ENCODE assay signal across 30 cellular contexts in the genomic region with DNA sequence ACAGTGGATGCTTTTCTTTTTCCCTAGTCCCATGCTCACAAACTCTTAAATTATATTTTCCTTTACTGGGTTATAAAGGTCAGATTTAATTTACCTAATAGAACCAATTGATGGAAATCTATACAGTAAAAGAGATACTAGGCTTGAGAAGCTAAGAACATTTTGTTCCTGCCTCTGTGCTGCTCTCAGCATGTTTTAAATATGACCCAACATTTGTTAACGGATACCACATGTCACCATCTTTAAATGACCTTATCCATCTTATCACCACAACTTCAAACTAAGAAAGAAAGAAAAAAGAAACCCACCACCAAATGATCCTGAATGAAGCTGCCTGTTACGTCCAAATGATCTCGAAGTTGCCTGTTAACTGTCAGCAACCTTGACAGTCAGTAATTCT.
"Had no signal": no experiment of that assay in that cellular context is flagged by ENCODE, and none has a peak within 500 bp of the region (broad histone marks: within the 10 kb centered on the region; RNA-seq: fewer than 3 reads in every experiment).

No MANE protein-coding gene starts in this region.

- ATAC-seq: activated CD4-positive, CD25-positive, alpha-beta regulatory T cell treated with anti-CD3 and anti-CD28 coated beads, Interleukin-2, amount 50 U/mL, for 24 hours; activated CD8-positive, alpha-beta T cell treated with anti-CD3 and anti-CD28 coated beads for 36 hours; activated naive CD8-positive, alpha-beta T cell treated with anti-CD3 and anti-CD28 coated beads, Interleukin-2, amount 50 U/mL, for 24 hours; T-helper 17 cell had no signal

- H3K4me1 Mint-ChIP-seq: activated B cell treated with CpG ODN at 0.5 μM for 24 hours; activated naive CD4-positive, alpha-beta T cell treated with anti-CD3 and anti-CD28 coated beads, Interleukin-2, amount 50 U/mL, for 24 hours; activated naive CD8-positive, alpha-beta T cell treated with anti-CD3 and anti-CD28 coated beads for 36 hours; activated naive CD8-positive, alpha-beta T cell treated with anti-CD3 and anti-CD28 coated beads, Interleukin-2, amount 50 U/mL, for 24 hours; T-helper 17 cell had no signal

- H3K4me3 ChIP-seq: ascending aorta, breast epithelium, cardiac muscle cell, colonic mucosa, esophagus squamous epithelium had no signal

- H3K4me3 Mint-ChIP-seq: activated B cell treated with CpG ODN at 0.5 μM for 24 hours; activated CD8-positive, alpha-beta T cell treated with anti-CD3 and anti-CD28 coated beads for 36 hours; activated naive CD4-positive, alpha-beta T cell treated with anti-CD3 and anti-CD28 coated beads for 36 hours; activated naive CD4-positive, alpha-beta T cell treated with anti-CD3 and anti-CD28 coated beads, Interleukin-2, amount 50 U/mL, for 24 hours; activated naive CD8-positive, alpha-beta T cell treated with anti-CD3 and anti-CD28 coated beads for 36 hours; activated naive CD8-positive, alpha-beta T cell treated with anti-CD3 and anti-CD28 coated beads, Interleukin-2, amount 50 U/mL, for 24 hours; activated T-helper 1 cell treated with anti-CD3 and anti-CD28 coated beads, Interleukin-12 subunit alpha, Interleukin-12 subunit beta, Interleukin-2, Interleukin-4 antibody, amounts not matched to agents 30 ng/mL and 10 ng/mL and 1 ng/mL, durations not matched to agents 14 hours and 24 hours and 36 hours; brain; T-helper 17 cell; T-helper 2 cell treated with Interferon-gamma antibody and Interleukin-4, amounts not matched to agents 5 μg/mL and 100 μg/mL, for 36 hours had no signal

- H3K27me3 Mint-ChIP-seq: activated B cell treated with CpG ODN at 0.5 μM for 24 hours; activated CD8-positive, alpha-beta T cell treated with anti-CD3 and anti-CD28 coated beads for 36 hours; activated naive CD4-positive, alpha-beta T cell treated with anti-CD3 and anti-CD28 coated beads, Interleukin-2, amount 50 U/mL, for 24 hours; activated naive CD8-positive, alpha-beta T cell treated with anti-CD3 and anti-CD28 coated beads for 36 hours; activated naive CD8-positive, alpha-beta T cell treated with anti-CD3 and anti-CD28 coated beads, Interleukin-2, amount 50 U/mL, for 24 hours; T-helper 17 cell had no signal

- H3K27ac Mint-ChIP-seq: activated B cell treated with CpG ODN at 0.5 μM for 24 hours; activated CD8-positive, alpha-beta T cell treated with anti-CD3 and anti-CD28 coated beads for 36 hours; activated naive CD4-positive, alpha-beta T cell treated with anti-CD3 and anti-CD28 coated beads for 36 hours; activated naive CD4-positive, alpha-beta T cell treated with anti-CD3 and anti-CD28 coated beads, Interleukin-2, amount 50 U/mL, for 24 hours; activated naive CD8-positive, alpha-beta T cell treated with anti-CD3 and anti-CD28 coated beads for 36 hours; activated naive CD8-positive, alpha-beta T cell treated with anti-CD3 and anti-CD28 coated beads, Interleukin-2, amount 50 U/mL, for 24 hours; activated T-helper 1 cell treated with anti-CD3 and anti-CD28 coated beads, Interleukin-12 subunit alpha, Interleukin-12 subunit beta, Interleukin-2, Interleukin-4 antibody, amounts not matched to agents 30 ng/mL and 10 ng/mL and 1 ng/mL, durations not matched to agents 14 hours and 24 hours and 36 hours; activated T-helper 2 cell treated with anti-CD3 and anti-CD28 coated beads, Interferon-gamma antibody, Interleukin-2, Interleukin-4, amounts not matched to agents 10 μg/mL and 5 μg/mL and 100 μg/mL, durations not matched to agents 14 hours and 24 hours and 36 hours; brain; T-helper 17 cell; T-helper 2 cell treated with Interferon-gamma antibody and Interleukin-4, amounts not matched to agents 5 μg/mL and 100 μg/mL, for 36 hours had no signal

- DNase-seq: activated B cell treated with CpG ODN at 0.5 μM for 24 hours; activated CD4-positive, alpha-beta T cell treated with anti-CD3 and anti-CD28 coated beads for 48 hours; activated CD4-positive, alpha-beta T cell treated with anti-CD3 and anti-CD28 coated beads, Interleukin-2, amount 50 U/mL, for 1 hour; activated CD4-positive, alpha-beta T cell treated with anti-CD3 and anti-CD28 coated beads, Interleukin-2, amount 50 U/mL, for 48 hours; activated CD8-positive, alpha-beta memory T cell treated with anti-CD3 and anti-CD28 coated beads for 24 hours; activated CD8-positive, alpha-beta T cell treated with anti-CD3 and anti-CD28 coated beads for 36 hours; activated effector memory CD4-positive, alpha-beta T cell treated with anti-CD3 and anti-CD28 coated beads, Interleukin-2, amount 50 U/mL, for 16 hours; activated naive CD4-positive, alpha-beta T cell treated with anti-CD3 and anti-CD28 coated beads for 36 hours; activated naive CD8-positive, alpha-beta T cell treated with anti-CD3 and anti-CD28 coated beads for 36 hours; activated naive CD8-positive, alpha-beta T cell treated with anti-CD3 and anti-CD28 coated beads, Interleukin-2, amount 50 U/mL, for 24 hours; activated T-cell treated with anti-CD3 and anti-CD28 coated beads, Interleukin-2, amount 50 U/mL, for 48 hours; central memory CD4-positive, alpha-beta T cell; cerebellar nuclear complex; colonic mucosa; effector CD8-positive, alpha-beta T cell; esophagus squamous epithelium; head of caudate nucleus; T-helper 1 cell; T-helper 17 cell; T1000; WERI-Rb-1 had no signal

- H3K36me3 Mint-ChIP-seq: activated naive CD4-positive, alpha-beta T cell treated with anti-CD3 and anti-CD28 coated beads, Interleukin-2, amount 50 U/mL, for 24 hours; activated naive CD8-positive, alpha-beta T cell treated with anti-CD3 and anti-CD28 coated beads for 36 hours had no signal

- H3K9me3 Mint-ChIP-seq: activated B cell treated with CpG ODN at 0.5 μM for 24 hours; activated CD8-positive, alpha-beta T cell treated with anti-CD3 and anti-CD28 coated beads for 36 hours; activated naive CD8-positive, alpha-beta T cell treated with anti-CD3 and anti-CD28 coated beads for 36 hours; activated T-helper 1 cell treated with anti-CD3 and anti-CD28 coated beads, Interleukin-12 subunit alpha, Interleukin-12 subunit beta, Interleukin-2, Interleukin-4 antibody, amounts not matched to agents 30 ng/mL and 10 ng/mL and 1 ng/mL, durations not matched to agents 14 hours and 24 hours and 36 hours; activated T-helper 2 cell treated with anti-CD3 and anti-CD28 coated beads, Interferon-gamma antibody, Interleukin-2, Interleukin-4, amounts not matched to agents 10 μg/mL and 5 μg/mL and 100 μg/mL, durations not matched to agents 14 hours and 24 hours and 36 hours had no signal

- H3K9me3 ChIP-seq: ascending aorta, breast epithelium, colonic mucosa, esophagus squamous epithelium had no signal

- H3K36me3 ChIP-seq: ascending aorta, breast epithelium, cardiac muscle cell, colonic mucosa, esophagus squamous epithelium, WERI-Rb-1 had no signal

- H3K27me3 ChIP-seq: ascending aorta, breast epithelium, cardiac muscle cell, colonic mucosa, esophagus squamous epithelium had no signal

- H3K4me1 ChIP-seq: ascending aorta, breast epithelium, colonic mucosa, esophagus squamous epithelium had no signal
